1 cellular context compared by ENCODE assay signal in the genomic region with DNA sequence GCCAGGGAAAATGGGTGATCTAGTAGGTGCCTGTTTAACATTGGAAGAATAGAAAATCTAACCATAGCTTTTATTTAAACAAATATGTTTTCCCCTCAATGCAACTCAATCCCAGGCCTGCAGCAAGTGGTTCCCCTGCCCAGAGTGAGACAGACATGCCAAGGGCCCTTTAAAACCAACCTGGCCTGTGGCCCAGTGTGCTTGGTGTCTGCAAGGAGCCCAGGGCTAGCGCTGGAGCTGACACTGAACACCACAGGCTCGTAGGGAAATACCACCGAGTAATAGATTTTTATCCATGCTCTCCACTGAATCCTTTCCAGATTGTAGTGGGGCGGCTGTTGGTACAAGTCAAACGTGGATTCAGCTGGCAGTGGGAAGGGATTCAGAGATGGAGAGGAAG.
TF ChIP-seq lines count a peak whose summit lies in the region.

No MANE protein-coding gene starts in this region.

TF ChIP-seq in SK-N-SH, 30 proteins besides CTCF, POLR2A, EP300 and RAD21 (continued from another document):
- TF ChIP-seq, protein P1, sequence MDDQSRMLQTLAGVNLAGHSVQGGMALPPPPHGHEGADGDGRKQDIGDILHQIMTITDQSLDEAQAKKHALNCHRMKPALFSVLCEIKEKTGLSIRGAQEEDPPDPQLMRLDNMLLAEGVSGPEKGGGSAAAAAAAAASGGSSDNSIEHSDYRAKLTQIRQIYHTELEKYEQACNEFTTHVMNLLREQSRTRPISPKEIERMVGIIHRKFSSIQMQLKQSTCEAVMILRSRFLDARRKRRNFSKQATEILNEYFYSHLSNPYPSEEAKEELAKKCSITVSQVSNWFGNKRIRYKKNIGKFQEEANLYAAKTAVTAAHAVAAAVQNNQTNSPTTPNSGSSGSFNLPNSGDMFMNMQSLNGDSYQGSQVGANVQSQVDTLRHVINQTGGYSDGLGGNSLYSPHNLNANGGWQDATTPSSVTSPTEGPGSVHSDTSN (IDR thresholded peaks at IDR 0.05): no peak
- TF ChIP-seq GABPA (IDR thresholded peaks at IDR 0.05; ENCODE audit: low read depth): no peak
